8 cellular contexts compared by ENCODE assay signal in the genomic region with DNA sequence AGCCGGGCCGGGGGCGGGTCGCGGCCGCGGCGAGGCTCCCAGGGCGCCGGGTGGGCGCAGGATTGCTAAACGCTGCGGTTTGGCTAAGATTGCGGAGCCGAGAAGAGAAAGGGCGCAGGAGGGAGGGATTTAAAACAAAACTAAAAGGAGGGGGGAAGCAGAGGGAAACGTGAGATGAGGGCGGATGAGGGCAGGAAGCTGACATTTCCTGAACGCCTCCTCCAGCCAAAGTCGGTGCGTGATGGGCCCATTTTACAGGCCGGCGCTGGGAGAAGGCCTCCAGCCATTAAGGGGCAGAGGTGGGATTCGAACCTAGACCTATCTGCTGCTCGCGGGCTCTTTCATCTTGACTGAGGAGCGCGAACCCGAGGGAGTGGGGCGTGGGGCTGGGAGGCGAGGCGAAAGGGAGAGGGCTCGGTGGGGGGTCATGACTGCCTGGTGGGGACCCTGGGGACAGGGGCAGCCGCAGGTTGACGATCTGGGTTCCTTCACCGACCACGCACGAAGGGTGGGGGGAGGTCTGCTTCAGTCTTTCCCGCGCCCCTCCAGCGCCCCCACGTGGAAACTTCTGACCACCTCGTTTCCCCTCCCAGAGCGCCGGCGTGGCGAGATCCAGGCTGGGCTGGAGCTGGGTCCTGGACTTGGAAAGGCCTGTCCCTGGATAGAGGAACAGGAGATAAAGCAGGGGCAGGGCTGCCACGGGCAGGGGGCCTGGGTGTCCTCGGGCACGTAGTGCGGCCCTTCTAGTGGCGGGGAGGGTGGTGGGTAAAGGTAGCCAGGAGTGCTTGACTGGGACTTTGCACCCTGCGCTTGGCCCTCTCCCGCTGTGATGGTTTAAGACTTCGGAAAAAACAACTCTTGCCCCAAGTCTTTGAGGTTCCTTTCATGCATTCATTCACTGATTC. TPM values are rescaled to one million over a fixed set of nuclear protein-coding genes. Genes with fewer than 3 reads are reported as not detected.
DNase-seq lines count a peak whose midpoint lies in the region; ATAC-seq and TF ChIP-seq lines count a peak whose summit lies in the region.

No MANE protein-coding gene starts in this region.

- WGBS in heart right ventricle, 2 donors: 6 to 7% methylated on average over 55 of the region's 55 CpGs
- WGBS in transverse colon (ENCODE audit: low coverage in 1 of 2), 2 donors: 0 to 5% methylated on average over 1 to 55 of the region's 55 CpGs

- intact Hi-C loops in heart right ventricle (cut with DNase I): loop anchor here in 9 of 10 donors (1.0 to 10.0 kb wide), 8 partner anchors 63 to 284 kb away; partner anchors contain the start of genes SLC35B1 (in 7 of the 9), KAT7 (in 2 of the 9) and NXPH3 (in 2 of the 9)
- intact Hi-C loops in posterior vena cava (cut with DNase I): loop anchor here (5.0 kb wide), 3 partner anchors 144 to 284 kb away; partner anchors contain the start of gene SLC35B1 (in 1 of the 2)
- intact Hi-C loops in transverse colon (cut with DNase I; ENCODE audit: low total_unique reads): no loop called here

- in situ Hi-C loops in transverse colon (cut with MboI; ENCODE audit: low pct_ligation_motif_present in 1 of 4, low pct_unique_long_range_greater_than_20kb in 1 of 4, low sequenced_read_pairs in 3 of 4): loop anchor here in 1 of 4 donors (25.0 kb wide), 1 partner anchor 289 kb away; no protein-coding TSS in a partner anchor

- ATAC-seq in activated naive CD4-positive, alpha-beta T cell treated with anti-CD3 and anti-CD28 coated beads, Interleukin-2, amount 50 U/mL, for 72 hours: peak; percentile 64 to 81
- ATAC-seq in heart right ventricle: peak; percentile 76 to 91 (median 86)
- ATAC-seq in HG03095 (IDR thresholded peaks at IDR 0.05; ENCODE audit: unreplicated experiment): no peak

- H3K9me3 ChIP-seq in BE2C: no peaks in the 10 kb centered on the region
- no peaks in the 10 kb centered on the region for H3K9me3 ChIP-seq in heart right ventricle
- no peaks in the 10 kb centered on the region for H3K9me3 ChIP-seq in transverse colon

- peaks cover 31% of the 10 kb centered on the region for H3K27me3 ChIP-seq in BE2C
- no peaks in the 10 kb centered on the region for H3K27me3 ChIP-seq in HL-60 (ENCODE audit: insufficient read depth, poor library complexity, severe bottlenecking)
- H3K27me3 ChIP-seq in heart right ventricle: peaks cover 0 to 6% (median 0%) of the 10 kb centered on the region in 7 donors
- H3K27me3 ChIP-seq in transverse colon: peaks cover 40% of the 10 kb centered on the region

- TF ChIP-seq EP300 in transverse colon (IDR thresholded peaks at IDR 0.05; ENCODE audit: low read depth): no peak

- no peak overlapping the region for H3K27ac ChIP-seq in HL-60 (replicated peaks)
- peak overlapping the region in 9 of 10 donors; percentile 8 to 75 (median 62) for H3K27ac ChIP-seq in heart right ventricle
- H3K27ac ChIP-seq in transverse colon: peak overlapping the region in 2 of 4 donors; percentile 30 to 36

- H3K9me3 Mint-ChIP-seq in activated naive CD4-positive, alpha-beta T cell treated with anti-CD3 and anti-CD28 coated beads, Interleukin-2, amount 50 U/mL, for 72 hours: no peaks in the 10 kb centered on the region

- no peaks in the 10 kb centered on the region for H3K36me3 ChIP-seq in BE2C
- H3K36me3 ChIP-seq in heart right ventricle: peaks cover 0 to 4% (median 0%) of the 10 kb centered on the region in 9 donors
- H3K36me3 ChIP-seq in transverse colon: no peaks in the 10 kb centered on the region

- H3K4me1 ChIP-seq in BE2C (peaks cover 3% of the 10 kb centered on the region; the same call in 1 of the 2 replicates), heart right ventricle (peaks cover 3 to 25% (median 19%) of the 10 kb centered on the region in 9 donors), transverse colon (peaks cover 0 to 19% (median 14%) of the 10 kb centered on the region in 4 donors)

- no peak overlapping the region for H3K4me3 ChIP-seq in BE2C (ENCODE audit: low read depth, low read length)
- peak overlapping the region; percentile 50 for H3K4me3 ChIP-seq in HL-60 (replicated peaks; ENCODE audit: insufficient read depth, low read length)
- H3K4me3 ChIP-seq in heart right ventricle: peak overlapping the region; percentile 38 to 76 (median 62)
- peak overlapping the region; percentile 21 to 57 (median 52) for H3K4me3 ChIP-seq in transverse colon

- no peaks in the 10 kb centered on the region for H3K36me3 Mint-ChIP-seq in activated naive CD4-positive, alpha-beta T cell treated with anti-CD3 and anti-CD28 coated beads, Interleukin-2, amount 50 U/mL, for 72 hours

- DNase-seq in BE2C: peak; percentile 61
- DNase-seq in HL-60 (ENCODE audit: low read depth in 1 of 2, low spot score in 1 of 2): peak; percentile 52 to 54
- peak; percentile 55 for DNase-seq in SKM-1 (lab: John Stamatoyannopoulos, UW; ENCODE audit: unreplicated experiment)
- DNase-seq in activated naive CD4-positive, alpha-beta T cell treated with anti-CD3 and anti-CD28 coated beads, Interleukin-2, amount 50 U/mL, for 72 hours (ENCODE audit: low spot score in 2 of 2): peak in 1 of 2 donors; percentile 80
- peak; percentile 84 for DNase-seq in heart right ventricle
- peak; percentile 95 for DNase-seq in posterior vena cava (ENCODE audit: low spot score)
- peak; percentile 59 for DNase-seq in transverse colon

- H3K27ac Mint-ChIP-seq in activated naive CD4-positive, alpha-beta T cell treated with anti-CD3 and anti-CD28 coated beads, Interleukin-2, amount 50 U/mL, for 72 hours: peak overlapping the region; percentile 62 to 93

- TF ChIP-seq CTCF in BE2C (IDR thresholded peaks at IDR 0.05; ENCODE audit: low read depth, low read length): peak; percentile 47
- peak; percentile 34 for TF ChIP-seq CTCF in HL-60 (IDR thresholded peaks at IDR 0.05; ENCODE audit: insufficient read depth, low read length)
- TF ChIP-seq CTCF in heart right ventricle (IDR thresholded peaks at IDR 0.05): peak; percentile 43 to 86 (median 83)
- peak; percentile 46 to 62 (median 55) for TF ChIP-seq CTCF in transverse colon (IDR thresholded peaks at IDR 0.05)

- no peak for TF ChIP-seq POLR2A in transverse colon (IDR thresholded peaks at IDR 0.05)

RNA-seq across cellular contexts. Expression of gene TAC4, which starts 3.8 kb away (rescaled TPM):
- not detected for polyA plus RNA-seq in BE2C (2012; ENCODE audit: insufficient read depth, insufficient read length, low read depth)
- total RNA-seq in activated naive CD4-positive, alpha-beta T cell treated with anti-CD3 and anti-CD28 coated beads, Interleukin-2, amount 50 U/mL, for 72 hours: not detected
- 1 to 10 TPM in 1 of 10 donors, under 1 TPM in 2, not detected in 7; 0.78 to 2.7 (median 0.94) TPM for total RNA-seq in heart right ventricle
- polyA plus RNA-seq in heart right ventricle: not detected
- total RNA-seq in posterior vena cava: not detected
- not detected for total RNA-seq in transverse colon
